9 cellular contexts compared by ENCODE assay signal in genomic region chr15:64462492-64462891, GRCh38. TPM values are rescaled to one million over a fixed set of nuclear protein-coding genes. Genes with fewer than 3 reads are reported as not detected.
A peak's percentile ranks its signal among the peaks of the same experiment; 100 is the strongest.
DNase-seq lines count a peak whose midpoint lies in the region; TF ChIP-seq lines count a peak whose summit lies in the region.
"Had no signal": no experiment of that assay in that cellular context is flagged by ENCODE, and none has a peak within 500 bp of the region (broad histone marks: within the 10 kb centered on the region; RNA-seq: fewer than 3 reads in every experiment).

No MANE protein-coding gene starts in this region.

- H3K79me2 ChIP-seq in OCI-LY1 (ENCODE audit: insufficient read depth, low read length), result peaks cover 57% of the 10 kb centered on the region

- TF ChIP-seq CTCF in OCI-LY1 (IDR thresholded peaks at IDR 0.05; ENCODE audit: low read length), result no peak

- no peaks in the 10 kb centered on the region for H3K9me2 ChIP-seq in OCI-LY1 (ENCODE audit: low read depth, low read length)

- H3K4me2 ChIP-seq in OCI-LY1 (ENCODE audit: low read length), result peak overlapping the region; percentile 82

- H3K27me3 ChIP-seq in OCI-LY1 (ENCODE audit: insufficient read depth, low read length), result no peaks in the 10 kb centered on the region
- no peaks in the 10 kb centered on the region for H3K27me3 ChIP-seq in duodenal mucosa (ENCODE audit: control insufficient read depth in 1 of 2, insufficient read depth in 2 of 2, low read length in 2 of 2)
- no peaks in the 10 kb centered on the region for H3K27me3 ChIP-seq in neuron (ENCODE audit: insufficient read depth, low read length)
- no peaks in the 10 kb centered on the region for H3K27me3 ChIP-seq in H7 (ENCODE audit: control insufficient read depth, insufficient read depth, low read length)

- DNase-seq in cerebellar cortex (ENCODE audit: low spot score) (no peak), SW 1271 (lab: John Stamatoyannopoulos, UW) (no peak), DMS114 treated with DMSO at 0.1 percent for 48 hours (lab: John Stamatoyannopoulos, UW; ENCODE audit: unreplicated experiment) (no peak), H7 (no peak)
- DNase-seq: KBM-7 had no signal

- no peaks in the 10 kb centered on the region for H3F3A ChIP-seq in OCI-LY1 (ENCODE audit: insufficient read depth, low read length)

- no peak overlapping the region for H3K9ac ChIP-seq in OCI-LY1 (ENCODE audit: low read length)
- no peak overlapping the region for H3K9ac ChIP-seq in duodenal mucosa (ENCODE audit: low read depth in 1 of 2, low read length in 2 of 2)

- H4K20me1 ChIP-seq in OCI-LY1 (ENCODE audit: insufficient read depth, low read length), result no peaks in the 10 kb centered on the region

- H3K36me3 ChIP-seq in OCI-LY1 (ENCODE audit: insufficient read depth, low read length) (peaks cover 11% of the 10 kb centered on the region), duodenal mucosa (ENCODE audit: control insufficient read depth in 1 of 2, insufficient read depth in 2 of 2, low read length in 2 of 2) (peaks cover 0 to 4% of the 10 kb centered on the region in 2 donors), neuron (ENCODE audit: insufficient read depth, low read length) (peaks cover 6% of the 10 kb centered on the region), H7 (replicated peaks; ENCODE audit: control insufficient read depth, insufficient read depth, low read length) (no peaks in the 10 kb centered on the region; the same call in 1 of the 2 replicates)

- H3K4me3 ChIP-seq in GM08714 (ENCODE audit: low read length) (peak overlapping the region; percentile 89; the same call in 1 of the 2 replicates), OCI-LY1 (ENCODE audit: low read depth, low read length, poor library complexity, severe bottlenecking) (peak overlapping the region; percentile 81), duodenal mucosa (ENCODE audit: low read depth in 1 of 2, low read length in 2 of 2) (peak overlapping the region; percentile 78 to 79), neuron (ENCODE audit: low read length) (peak overlapping the region; percentile 90), H7 (ENCODE audit: insufficient read depth, low read depth, low read length) (no peak overlapping the region)

- H3K27ac ChIP-seq in OCI-LY1 (ENCODE audit: low read depth, low read length, poor library complexity, severe bottlenecking) (no peak overlapping the region), duodenal mucosa (ENCODE audit: low read depth, low read length) (no peak overlapping the region)

- H3K9me3 ChIP-seq in OCI-LY1 (ENCODE audit: low read length), result no peaks in the 10 kb centered on the region
- no peaks in the 10 kb centered on the region for H3K9me3 ChIP-seq in duodenal mucosa (ENCODE audit: control insufficient read depth in 1 of 2, low read length in 2 of 2)
- H3K9me3 ChIP-seq in neuron (ENCODE audit: low read length), result no peaks in the 10 kb centered on the region

- H2AFZ ChIP-seq in OCI-LY1 (ENCODE audit: low read length) (no peak overlapping the region), neuron (ENCODE audit: low read depth, low read length) (no peak overlapping the region)

- H3K4me1 ChIP-seq in OCI-LY1 (ENCODE audit: insufficient read depth, low read length, severe bottlenecking) (peaks cover 57% of the 10 kb centered on the region), duodenal mucosa (ENCODE audit: control insufficient read depth in 1 of 2, insufficient read depth in 2 of 2, low read length in 2 of 2) (peaks cover 39 to 43% of the 10 kb centered on the region in 2 donors), neuron (ENCODE audit: insufficient read depth, low read length) (peaks cover 49% of the 10 kb centered on the region)

RNA-seq across cellular contexts. Expression of gene ZNF609, which starts 2.1 kb away (rescaled TPM):
- 24.8 and 32.8 TPM in 2 replicates for total RNA-seq in H7 (2014; rRNA removed; shearing (Covaris generic))
